Comparison of ENCODE assay signal across 9 cellular contexts in the genomic region with DNA sequence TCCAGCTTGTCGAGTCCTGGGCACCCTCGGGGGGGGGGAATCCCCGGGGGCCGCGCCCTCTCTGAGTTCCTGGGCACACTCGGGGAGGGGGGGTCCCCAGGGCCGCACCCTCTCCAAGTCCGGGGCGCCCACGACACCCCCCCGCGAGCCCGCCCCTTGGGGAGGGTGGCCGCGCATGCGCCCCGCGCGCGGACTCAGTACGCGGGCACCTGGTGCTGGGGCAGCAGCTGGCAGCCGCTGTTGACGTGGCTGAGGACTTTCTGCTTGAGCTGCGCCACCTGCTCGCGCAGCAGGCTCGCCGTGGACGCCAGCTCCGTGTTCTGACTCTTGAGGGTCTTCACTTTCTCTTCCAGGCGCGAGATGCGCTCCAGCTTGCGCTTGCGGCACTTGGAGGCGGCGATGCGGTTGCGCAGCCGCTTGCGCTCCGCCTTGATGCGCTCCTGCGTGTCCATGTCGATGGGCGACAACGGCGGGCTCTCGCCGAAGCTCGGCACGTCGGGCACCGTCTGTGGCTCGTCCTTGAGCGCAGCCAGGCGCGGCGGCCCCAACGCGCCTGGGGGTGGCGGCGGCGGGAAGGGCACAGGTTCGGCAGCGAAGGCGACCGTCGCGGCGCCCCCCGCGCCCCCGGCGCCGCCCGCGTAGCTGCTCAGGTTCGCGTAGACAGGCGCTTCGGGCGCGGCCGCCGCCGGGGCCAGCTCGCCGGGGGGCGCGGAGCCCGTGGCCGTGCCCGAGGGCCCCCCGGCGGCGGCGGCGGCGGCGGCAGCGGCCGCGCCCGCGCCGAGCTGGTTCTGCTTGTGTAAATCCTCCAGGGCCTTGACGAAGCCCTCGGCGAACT. TPM values are rescaled to one million over a fixed set of nuclear protein-coding genes. Genes with fewer than 3 reads are reported as not detected.
DNase-seq lines count a peak whose midpoint lies in the region; ATAC-seq and TF ChIP-seq lines count a peak whose summit lies in the region.
"Had no signal": no experiment of that assay in that cellular context is flagged by ENCODE, and none has a peak within 500 bp of the region (broad histone marks: within the 10 kb centered on the region; RNA-seq: fewer than 3 reads in every experiment).

No MANE protein-coding gene starts in this region.

- H3F3A ChIP-seq in SU-DHL-6 (ENCODE audit: insufficient read depth): peaks cover 9% of the 10 kb centered on the region

- H3K36me3 Mint-ChIP-seq in CD14-positive monocyte: peaks cover 21 to 46% of the 10 kb centered on the region in 2 donors

- H3K4me3 ChIP-seq in MG63 (peak overlapping the region; percentile 96), SU-DHL-6 (ENCODE audit: insufficient read depth, low read length, poor library complexity, severe bottlenecking) (peak overlapping the region; percentile 77), heart right ventricle (peak overlapping the region; percentile 75 to 100 (median 94)), uterus (peak overlapping the region; percentile 65 to 78)

- H3K9me3 ChIP-seq in MG63: no peaks in the 10 kb centered on the region
- H3K9me3 ChIP-seq in SU-DHL-6 (ENCODE audit: insufficient read depth, low read length): no peaks in the 10 kb centered on the region
- no peaks in the 10 kb centered on the region for H3K9me3 ChIP-seq in heart right ventricle
- H3K9me3 ChIP-seq in uterus: no peaks in the 10 kb centered on the region

- intact Hi-C loops in CD14-positive monocyte (cut with micrococcal nuclease) (no loop called here), heart right ventricle (cut with DNase I) (loop anchor here in 5 of 10 donors (1.0 to 10.0 kb wide), 5 partner anchors 24 to 134 kb away; partner anchors contain the start of genes LSM4 (in 1 of the 5) and SSBP4 (in 1 of the 5)), uterus (cut with DNase I; ENCODE audit: low total_unique reads) (no loop called here)

- H3K9me2 ChIP-seq in SU-DHL-6 (replicated peaks; ENCODE audit: insufficient read depth, low read length): no peaks in the 10 kb centered on the region

- H3K4me1 ChIP-seq in heart right ventricle (peaks cover 9 to 63% (median 52%) of the 10 kb centered on the region in 9 donors), uterus (peaks cover 5 to 13% of the 10 kb centered on the region in 2 donors)

- peak overlapping the region; percentile 93 for H3K4me2 ChIP-seq in SU-DHL-6 (ENCODE audit: low read depth, low read length, poor library complexity, severe bottlenecking)

- H3K27ac ChIP-seq in SU-DHL-6 (ENCODE audit: low read depth, low read length) (peak overlapping the region; percentile 92), adipose tissue (ENCODE audit: low read depth, low read length) (peak overlapping the region; percentile 95), heart right ventricle (peak overlapping the region; percentile 99 to 100 (median 100)), uterus (peak overlapping the region; percentile 95 to 100)

- H3K9ac ChIP-seq in SU-DHL-6 (ENCODE audit: low read length): peak overlapping the region; percentile 72

- ATAC-seq in GM19452 (IDR thresholded peaks at IDR 0.05; ENCODE audit: unreplicated experiment) (peak; percentile 17), heart right ventricle (peak; percentile 16 to 69 (median 24))

- H3K36me3 ChIP-seq in MG63: peaks cover 22% of the 10 kb centered on the region
- H3K36me3 ChIP-seq in SU-DHL-6 (ENCODE audit: low read length): no peaks in the 10 kb centered on the region
- peaks cover 0 to 34% (median 15%) of the 10 kb centered on the region in 9 donors for H3K36me3 ChIP-seq in heart right ventricle
- no peaks in the 10 kb centered on the region for H3K36me3 ChIP-seq in uterus

- H3K4me3 Mint-ChIP-seq in CD14-positive monocyte: peak overlapping the region; percentile 95 to 97

- DNase-seq in CD14-positive monocyte (ENCODE audit: low spot score) (peak; percentile 76), MG63 (peak; percentile 85), heart right ventricle (peak; percentile 67 to 82), pons (ENCODE audit: low spot score) (peak; percentile 69), uterus (peak; percentile 76 to 81)

- TF ChIP-seq POLR2A in uterus (IDR thresholded peaks at IDR 0.05): peak; percentile 93 to 95

- 0 to 1% (median 1%) methylated on average over 72 to 111 of the region's 111 CpGs for WGBS in adipose tissue, 3 donors
- 1% methylated on average over 68 to 110 of the region's 111 CpGs for WGBS in heart right ventricle, 2 donors

- H3K27ac Mint-ChIP-seq in CD14-positive monocyte: peak overlapping the region; percentile 95 to 99 (median 97)

- H3K9me3 Mint-ChIP-seq in CD14-positive monocyte: peaks cover 0 to 8% (median 5%) of the 10 kb centered on the region in 7 donors

- no peaks in the 10 kb centered on the region for H3K27me3 ChIP-seq in MG63
- no peaks in the 10 kb centered on the region for H3K27me3 ChIP-seq in SU-DHL-6 (ENCODE audit: low read length)
- H3K27me3 ChIP-seq in heart right ventricle: no peaks in the 10 kb centered on the region
- H3K27me3 ChIP-seq in uterus: no peaks in the 10 kb centered on the region

- H2AFZ ChIP-seq in SU-DHL-6 (ENCODE audit: low read depth, low read length, severe bottlenecking): peak overlapping the region; percentile 56

- TF ChIP-seq CTCF in CD14-positive monocyte (IDR thresholded peaks at IDR 0.05) (no peak), SU-DHL-6 (IDR thresholded peaks at IDR 0.05; ENCODE audit: insufficient read depth, low read length, poor library complexity, severe bottlenecking) (no peak), heart right ventricle (IDR thresholded peaks at IDR 0.05) (peak in 1 of 9 donors; percentile 9), uterus (IDR thresholded peaks at IDR 0.05) (no peak)

- peaks cover 41% of the 10 kb centered on the region for H3K4me1 Mint-ChIP-seq in CD14-positive monocyte

- H4K20me1 ChIP-seq in SU-DHL-6 (ENCODE audit: low read depth, low read length): no peaks in the 10 kb centered on the region

- H3K79me2 ChIP-seq in SU-DHL-6 (ENCODE audit: insufficient read depth, low read length): no peaks in the 10 kb centered on the region

- peaks cover 0 to 4% (median 2%) of the 10 kb centered on the region in 3 donors for H3K27me3 Mint-ChIP-seq in CD14-positive monocyte (ENCODE audit: low read depth in 3 of 3)

RNA-seq across cellular contexts. Expression of gene JUND, which starts 1.0 kb away (rescaled TPM):
- polyA plus RNA-seq in CD14-positive monocyte (10 to 100 TPM; 22.5 to 86.9 TPM), adipose tissue (100 to 1,000 TPM; 165 to 392 (median 214) TPM), heart right ventricle (100 to 1,000 TPM; 103 to 278 TPM)
- total RNA-seq in MG63 (2014; rRNA removed; shearing (Covaris generic); ENCODE audit: low replicate concordance): 85.7 and 102 TPM in 2 replicates
- total RNA-seq in heart right ventricle (100 to 1,000 TPM in 9 of 10 donors, 10 to 100 TPM in 1; 93.7 to 195 (median 133) TPM), uterus (100 to 1,000 TPM; 152 to 386 (median 290) TPM)

RNA-seq across cellular contexts. Expression of gene IQCN, which starts 6.2 kb away (rescaled TPM):
- polyA plus RNA-seq in CD14-positive monocyte (not detected), adipose tissue (10 to 100 TPM in 1 of 3 donors, 1 to 10 TPM in 2; 1.3 to 11.2 (median 1.7) TPM), heart right ventricle (1 to 10 TPM in 1 of 2 donors, under 1 TPM in 1; 0.17 to 7.8 TPM)
- 0.03 and 0.05 TPM in 2 replicates for total RNA-seq in MG63 (2014; rRNA removed; shearing (Covaris generic); ENCODE audit: low replicate concordance)
- total RNA-seq in heart right ventricle (1 to 10 TPM in 5 of 10 donors, under 1 TPM in 5; 0.49 to 1.5 (median 0.96) TPM), uterus (10 to 100 TPM in 1 of 4 donors, 1 to 10 TPM in 3; 1.0 to 41.1 (median 3.0) TPM)

RNA-seq across cellular contexts. Expression of gene LSM4, which starts 42.4 kb away (rescaled TPM):
- polyA plus RNA-seq in CD14-positive monocyte (100 to 1,000 TPM in 1 of 2 donors, 10 to 100 TPM in 1; 97.0 to 143 TPM), adipose tissue (100 to 1,000 TPM in 2 of 3 donors, 10 to 100 TPM in 1; 46.3 to 118 (median 100) TPM), heart right ventricle (100 to 1,000 TPM; 135 to 163 TPM)
- 335 and 636 TPM in 2 replicates for total RNA-seq in MG63 (2014; rRNA removed; shearing (Covaris generic); ENCODE audit: low replicate concordance)
- total RNA-seq in heart right ventricle (100 to 1,000 TPM in 1 of 10 donors, 10 to 100 TPM in 9; 73.2 to 114 (median 93.3) TPM), uterus (100 to 1,000 TPM in 1 of 4 donors, 10 to 100 TPM in 2, 1 to 10 TPM in 1; 8.8 to 120 (median 64.2) TPM)

RNA-seq across cellular contexts. Expression of gene PDE4C, which starts 54.2 kb away (rescaled TPM):
- polyA plus RNA-seq in CD14-positive monocyte (not detected), adipose tissue (1 to 10 TPM in 1 of 3 donors, under 1 TPM in 2; 0.20 to 4.0 (median 0.22) TPM), heart right ventricle (1 to 10 TPM; 1.2 to 6.3 TPM)
- not detected in 2 replicates for total RNA-seq in MG63 (2014; rRNA removed; shearing (Covaris generic); ENCODE audit: low replicate concordance)
- total RNA-seq in heart right ventricle (1 to 10 TPM in 4 of 10 donors, under 1 TPM in 6; 0.30 to 4.2 (median 0.85) TPM), uterus (1 to 10 TPM in 2 of 4 donors, not detected in 2; 1.7 to 3.3 TPM)
- total RNA-seq: T-helper 1 cell treated with Interleukin-12 subunit alpha and Interleukin-12 subunit beta and Interleukin-4 antibody, amounts not matched to agents 30 ng/mL and 1 ng/mL, for 36 hours had no signal

RNA-seq across cellular contexts. Expression of gene PGPEP1, which starts 59.9 kb away (rescaled TPM):
- 10 to 100 TPM; 10.3 TPM for polyA plus RNA-seq in CD14-positive monocyte
- 5.5 and 11.2 TPM in 2 replicates for total RNA-seq in MG63 (2014; rRNA removed; shearing (Covaris generic); ENCODE audit: low replicate concordance)
- polyA plus RNA-seq in adipose tissue: 10 to 100 TPM in 2 of 3 donors, 1 to 10 TPM in 1; 9.1 to 17.2 (median 14.5) TPM
- 10 to 100 TPM; 36.0 to 61.3 (median 46.8) TPM for total RNA-seq in heart right ventricle
- polyA plus RNA-seq in heart right ventricle: 10 to 100 TPM; 10.0 to 27.2 TPM
- 10 to 100 TPM; 21.2 to 67.9 (median 38.1) TPM for total RNA-seq in uterus

Comparison
In these comparisons a context has a peak if more than half of its experiments do, and no peak if none do; other contexts are left out.
1. Peak in every context shown above with its lines: DNase-seq, ATAC-seq, H3K4me3 ChIP-seq and H3K27ac ChIP-seq.